ENCODE assay signal across 23 cellular contexts in genomic region chr15:42836251-42836650, GRCh38.
"Had no signal": no experiment of that assay in that cellular context is flagged by ENCODE, and none has a peak within 500 bp of the region (broad histone marks: within the 10 kb centered on the region; RNA-seq: fewer than 3 reads in every experiment).

No MANE protein-coding gene starts in this region.

- H3K4me1 Mint-ChIP-seq: activated naive CD4-positive, alpha-beta T cell treated with anti-CD3 and anti-CD28 coated beads, Interleukin-2, amount 10 ng/mL, durations not matched to agents 7 days and 5 days; stimulated activated effector memory CD8-positive, alpha-beta T cell treated with anti-CD3 and anti-CD28 coated beads, Interleukin-12 subunit alpha, Interleukin-12 subunit beta, amount 100 ng/mL, for 72 hours had no signal

- H3K27ac Mint-ChIP-seq: activated CD4-positive, alpha-beta memory T cell treated with anti-CD3 and anti-CD28 coated beads for 36 hours; activated naive CD4-positive, alpha-beta T cell treated with anti-CD3 and anti-CD28 coated beads, Interleukin-2, amount 10 ng/mL, durations not matched to agents 7 days and 5 days; dendritic cell treated with granulocyte-macrophage colony-stimulating factor and Interleukin-4, amounts not matched to agents 40 ng/mL and 50 ng/mL, for 4 days; stimulated activated effector memory CD8-positive, alpha-beta T cell treated with anti-CD3 and anti-CD28 coated beads, Interleukin-12 subunit alpha, Interleukin-12 subunit beta, amount 100 ng/mL, for 72 hours; T-helper 17 cell; type B pancreatic cell had no signal

- DNase-seq: activated CD4-positive, alpha-beta memory T cell treated with anti-CD3 and anti-CD28 coated beads for 36 hours; activated CD4-positive, alpha-beta T cell treated with anti-CD3 and anti-CD28 coated beads for 48 hours; activated effector memory CD4-positive, alpha-beta T cell treated with anti-CD3 and anti-CD28 coated beads, Interleukin-2, amount 50 U/mL, for 16 hours; activated naive CD4-positive, alpha-beta T cell treated with anti-CD3 and anti-CD28 coated beads, Interleukin-2, amount 10 ng/mL, durations not matched to agents 7 days and 5 days; activated T-cell treated with anti-CD3 and anti-CD28 coated beads, Interleukin-2, amount 50 U/mL, for 48 hours; effector CD4-positive, alpha-beta T cell; erythroblast; gastrocnemius medialis; islet precursor cell; left cardiac atrium; nucleus accumbens; small intestine; stimulated activated CD4-positive, alpha-beta T cell treated with anti-CD3 and anti-CD28 coated beads, Interleukin-2, amount 100 ng/mL, for 24 hours; SW 1271; T-helper 17 cell had no signal

- ATAC-seq: gastrocnemius medialis; left cardiac atrium; sciatic nerve; stimulated activated effector memory CD8-positive, alpha-beta T cell treated with anti-CD3 and anti-CD28 coated beads, Interleukin-12 subunit alpha, Interleukin-12 subunit beta, amount 100 ng/mL, for 72 hours; T-helper 17 cell had no signal

- H3K4me3 Mint-ChIP-seq: activated CD4-positive, alpha-beta memory T cell treated with anti-CD3 and anti-CD28 coated beads for 36 hours; activated naive CD4-positive, alpha-beta T cell treated with anti-CD3 and anti-CD28 coated beads, Interleukin-2, amount 10 ng/mL, durations not matched to agents 7 days and 5 days; dendritic cell treated with granulocyte-macrophage colony-stimulating factor and Interleukin-4, amounts not matched to agents 40 ng/mL and 50 ng/mL, for 4 days; stimulated activated effector memory CD8-positive, alpha-beta T cell treated with anti-CD3 and anti-CD28 coated beads, Interleukin-12 subunit alpha, Interleukin-12 subunit beta, amount 100 ng/mL, for 72 hours; T-helper 17 cell; type B pancreatic cell had no signal

- H3K27ac ChIP-seq: cardiac muscle cell, gastrocnemius medialis, parathyroid adenoma, thoracic aorta had no signal

- H3K9me3 Mint-ChIP-seq: activated CD4-positive, alpha-beta memory T cell treated with anti-CD3 and anti-CD28 coated beads for 36 hours; activated naive CD4-positive, alpha-beta T cell treated with anti-CD3 and anti-CD28 coated beads, Interleukin-2, amount 10 ng/mL, durations not matched to agents 7 days and 5 days; dendritic cell treated with granulocyte-macrophage colony-stimulating factor and Interleukin-4, amounts not matched to agents 40 ng/mL and 50 ng/mL, for 4 days; stimulated activated effector memory CD8-positive, alpha-beta T cell treated with anti-CD3 and anti-CD28 coated beads, Interleukin-12 subunit alpha, Interleukin-12 subunit beta, amount 100 ng/mL, for 72 hours; type B pancreatic cell had no signal

- H3K36me3 Mint-ChIP-seq: stimulated activated effector memory CD8-positive, alpha-beta T cell treated with anti-CD3 and anti-CD28 coated beads, Interleukin-12 subunit alpha, Interleukin-12 subunit beta, amount 100 ng/mL, for 72 hours had no signal

- H3K9me3 ChIP-seq: gastrocnemius medialis, thoracic aorta had no signal

- FAIRE-seq: endometrium, small intestine had no signal

- H3K4me1 ChIP-seq: gastrocnemius medialis, parathyroid adenoma had no signal

- H3K27me3 Mint-ChIP-seq: activated CD4-positive, alpha-beta memory T cell treated with anti-CD3 and anti-CD28 coated beads for 36 hours; activated naive CD4-positive, alpha-beta T cell treated with anti-CD3 and anti-CD28 coated beads, Interleukin-2, amount 10 ng/mL, durations not matched to agents 7 days and 5 days; dendritic cell treated with granulocyte-macrophage colony-stimulating factor and Interleukin-4, amounts not matched to agents 40 ng/mL and 50 ng/mL, for 4 days; T-helper 17 cell; type B pancreatic cell had no signal

- H3K27me3 ChIP-seq: cardiac muscle cell, gastrocnemius medialis had no signal

- H3K4me3 ChIP-seq: cardiac muscle cell, gastrocnemius medialis, thoracic aorta had no signal
